9 cellular contexts compared by ENCODE assay signal in the genomic region with DNA sequence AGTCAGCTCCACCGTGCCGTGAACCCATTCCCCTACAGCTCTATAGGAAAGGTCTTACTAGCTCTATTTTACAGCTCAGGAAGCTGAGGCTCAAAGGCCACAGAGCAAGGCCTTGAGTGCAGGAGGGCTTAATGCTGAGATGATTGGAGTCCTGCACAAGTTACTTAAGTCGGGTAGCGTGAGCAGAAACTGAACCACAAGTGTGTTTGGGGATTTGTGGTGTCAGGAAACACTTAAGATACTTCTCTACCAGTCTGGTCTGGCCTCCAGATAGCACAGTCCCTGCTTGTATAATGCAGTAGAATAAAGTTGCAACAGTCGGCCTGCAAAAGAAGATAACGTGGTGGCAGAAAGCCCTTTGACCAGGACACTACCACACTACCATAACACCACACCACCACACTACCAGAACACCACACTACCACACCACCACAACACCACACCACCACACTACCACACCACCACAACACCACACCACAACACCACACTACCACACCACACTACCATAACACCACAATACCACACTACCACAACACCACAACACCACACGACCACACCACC.
DNase-seq lines count a peak whose midpoint lies in the region; FAIRE-seq and TF ChIP-seq lines count a peak whose summit lies in the region.
"Had no signal": no experiment of that assay in that cellular context is flagged by ENCODE, and none has a peak within 500 bp of the region (broad histone marks: within the 10 kb centered on the region; RNA-seq: fewer than 3 reads in every experiment).

No MANE protein-coding gene starts in this region.

- peak overlapping the region; percentile 81 for H3K27ac ChIP-seq in OCI-LY7 (ENCODE audit: low read depth, low read length, poor library complexity, severe bottlenecking)
- H3K27ac ChIP-seq in subcutaneous abdominal adipose tissue (ENCODE audit: low read depth, low read length) = peak overlapping the region; percentile 30

- H2AFZ ChIP-seq in OCI-LY7 (ENCODE audit: low read length) = peak overlapping the region; percentile 36; the same call in 1 of the 2 replicates

- H3K36me3 ChIP-seq in OCI-LY7 (ENCODE audit: insufficient read depth, low read length) (no peaks in the 10 kb centered on the region), subcutaneous abdominal adipose tissue (ENCODE audit: control insufficient read depth in 5 of 5, insufficient read depth in 5 of 5, low read length in 5 of 5) (no peaks in the 10 kb centered on the region)

- H3K27me3 ChIP-seq in subcutaneous abdominal adipose tissue (ENCODE audit: control insufficient read depth in 5 of 5, insufficient read depth in 4 of 5, low read length in 5 of 5) = peaks cover 0 to 4% (median 0%) of the 10 kb centered on the region in 5 donors

- H3K4me1 ChIP-seq in OCI-LY7 (ENCODE audit: insufficient read depth, low read length, poor library complexity, severe bottlenecking) = peaks cover 76% of the 10 kb centered on the region
- H3K4me1 ChIP-seq in subcutaneous abdominal adipose tissue (ENCODE audit: control insufficient read depth in 5 of 5, insufficient read depth in 5 of 5, low read length in 5 of 5) = peaks cover 10 to 27% (median 25%) of the 10 kb centered on the region in 5 donors

- H4K20me1 ChIP-seq in OCI-LY7 (ENCODE audit: insufficient read depth, low read length) = no peaks in the 10 kb centered on the region

- CTCF ChIA-PET in OCI-LY7 (lab: Charles Lee; ENCODE audit: unreplicated experiment) = interaction anchor here (0.9 kb wide), 1 partner anchor 11 kb away, joined by 3 read pairs; no protein-coding TSS in a partner anchor

- H3K9ac ChIP-seq in subcutaneous abdominal adipose tissue (ENCODE audit: low read length in 5 of 5) = no peak overlapping the region

- POLR2A ChIA-PET in OCI-LY7 (lab: Charles Lee) = interaction anchor here (1.3 to 2.9 kb wide), 2 partner anchors 11 to 12 kb away, joined by 3 to 20 read pairs; no protein-coding TSS in a partner anchor

- no peaks in the 10 kb centered on the region for H3K9me3 ChIP-seq in OCI-LY7 (ENCODE audit: low read length)
- H3K9me3 ChIP-seq in subcutaneous abdominal adipose tissue (ENCODE audit: control insufficient read depth in 5 of 5, low read length in 5 of 5) = no peaks in the 10 kb centered on the region

- intact Hi-C loops in OCI-LY7 (cut with micrococcal nuclease; ENCODE audit: unreplicated experiment) = loop anchor here (5.0 kb wide), 1 partner anchor 119 kb away; a partner anchor contains a TSS

- H3K27ac Mint-ChIP-seq in activated naive CD4-positive, alpha-beta T cell treated with anti-CD3 and anti-CD28 coated beads, Interleukin-2, amount 50 U/mL, for 24 hours = peak overlapping the region; percentile 30

- H3K36me3 Mint-ChIP-seq in activated naive CD4-positive, alpha-beta T cell treated with anti-CD3 and anti-CD28 coated beads, Interleukin-2, amount 50 U/mL, for 24 hours = no peaks in the 10 kb centered on the region

- H3K9me3 Mint-ChIP-seq in activated naive CD4-positive, alpha-beta T cell treated with anti-CD3 and anti-CD28 coated beads, Interleukin-2, amount 50 U/mL, for 24 hours = no peaks in the 10 kb centered on the region

- no TSS peak for BruUV-seq in OCI-LY7 (replicated peaks; lab: Mats Ljungman, UMichigan)

- no peaks in the 10 kb centered on the region for H3K79me2 ChIP-seq in OCI-LY7 (ENCODE audit: insufficient read depth, low read depth, low read length)

- peaks cover 44% of the 10 kb centered on the region for H3K4me1 Mint-ChIP-seq in activated naive CD4-positive, alpha-beta T cell treated with anti-CD3 and anti-CD28 coated beads, Interleukin-2, amount 50 U/mL, for 24 hours

- no peak for DNase-seq in activated naive CD4-positive, alpha-beta T cell treated with Interleukin-2 at 50 U/mL for 16 hours
- DNase-seq in OCI-LY7 (ENCODE audit: low spot score) = peak; percentile 71
- DNase-seq in epithelial cell of esophagus (ENCODE audit: low read depth) = peak; percentile 14
- DNase-seq in frontal cortex (ENCODE audit: low spot score in 2 of 2) = no peak
- no peak for DNase-seq in NCI-H2081 treated with DMSO at 0.1 percent for 48 hours (lab: John Stamatoyannopoulos, UW)
- DNase-seq in cortex of kidney (lab: John Stamatoyannopoulos, UW) = no peak
- DNase-seq: SHP77 treated with DMSO at 0.1 percent for 48 hours had no signal

- no peak for FAIRE-seq in frontal cortex (lab: Jason Lieb, UNC)

- H3K4me2 ChIP-seq in OCI-LY7 (ENCODE audit: low read length) = peak overlapping the region; percentile 10; the same call in 1 of the 2 replicates

- no peaks in the 10 kb centered on the region for H3K27me3 Mint-ChIP-seq in activated naive CD4-positive, alpha-beta T cell treated with anti-CD3 and anti-CD28 coated beads, Interleukin-2, amount 50 U/mL, for 24 hours

- no peak overlapping the region for H3K4me3 Mint-ChIP-seq in activated naive CD4-positive, alpha-beta T cell treated with anti-CD3 and anti-CD28 coated beads, Interleukin-2, amount 50 U/mL, for 24 hours

- TF ChIP-seq CTCF in OCI-LY7 (conservative IDR thresholded peaks at IDR 0.05; ENCODE audit: low read length) = no peak
- no peak for TF ChIP-seq CTCF in epithelial cell of esophagus (IDR thresholded peaks at IDR 0.05; ENCODE audit: insufficient read depth, low read depth, low read length, missing control alignments)

- no peak overlapping the region for H3K4me3 ChIP-seq in OCI-LY7 (ENCODE audit: low read depth, low read length, poor library complexity, severe bottlenecking)
- no peak overlapping the region for H3K4me3 ChIP-seq in epithelial cell of esophagus (ENCODE audit: low read length)
- no peak overlapping the region for H3K4me3 ChIP-seq in subcutaneous abdominal adipose tissue (ENCODE audit: low read depth in 1 of 5, low read length in 5 of 5)

- H3K9me2 ChIP-seq in OCI-LY7 (ENCODE audit: insufficient read depth, low read length) = no peaks in the 10 kb centered on the region

Comparison
In these comparisons a context has a peak if more than half of its experiments do, and no peak if none do; other contexts are left out.
1. DNase-seq: peak in OCI-LY7 (single experiment) and epithelial cell of esophagus (single experiment); none in activated naive CD4-positive, alpha-beta T cell treated with Interleukin-2 at 50 U/mL for 16 hours (single experiment), frontal cortex (0 of 2), NCI-H2081 treated with DMSO at 0.1 percent for 48 hours (single experiment) and cortex of kidney (single experiment).